Comparison of ENCODE assay signal across 8 cellular contexts in the genomic region with DNA sequence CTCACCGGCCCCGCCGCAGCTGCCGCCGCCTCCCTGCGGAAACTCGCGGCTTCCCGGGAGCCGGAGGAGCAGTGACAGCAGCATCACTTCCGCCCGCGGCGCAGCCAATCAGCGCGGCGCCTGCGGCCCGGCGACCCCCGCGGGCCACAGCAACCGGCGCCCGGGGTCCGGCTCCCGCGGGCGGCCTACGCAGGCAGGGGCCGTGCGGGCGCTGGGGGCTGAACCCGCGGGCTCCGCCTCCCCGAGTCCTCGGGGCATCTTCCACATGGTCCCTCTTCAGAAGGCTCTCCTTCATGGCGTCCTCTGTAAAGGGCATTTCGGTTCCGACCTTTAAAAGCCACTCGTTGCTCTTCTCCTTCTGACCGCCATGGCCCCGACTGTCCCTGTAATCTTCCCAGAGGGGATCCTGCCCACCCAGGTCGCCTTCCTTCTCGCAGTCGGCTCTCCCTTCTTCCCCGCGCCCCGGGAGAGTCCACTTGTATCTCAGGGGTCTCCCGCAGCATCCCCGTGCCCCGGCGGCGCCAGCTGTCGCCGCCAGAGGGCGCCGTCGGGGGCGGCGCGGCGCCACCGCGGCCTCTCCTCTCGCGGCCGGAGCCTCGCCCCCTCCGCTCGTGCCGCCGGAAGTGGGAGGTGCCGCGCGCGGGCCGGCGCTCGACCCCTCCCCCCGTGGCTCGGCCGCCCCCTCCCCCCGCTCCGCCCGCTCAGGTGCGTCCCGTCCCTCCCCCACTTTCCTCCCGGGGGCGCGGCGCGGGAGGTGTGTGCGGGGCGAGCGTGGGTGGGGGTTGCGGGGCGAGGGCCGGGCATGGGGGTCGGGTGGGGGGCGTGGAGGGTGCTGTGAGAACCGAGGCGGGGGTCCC. TPM values are rescaled to one million over a fixed set of nuclear protein-coding genes. Genes with fewer than 3 reads are reported as not detected.
DNase-seq lines count a peak whose midpoint lies in the region; ATAC-seq, FAIRE-seq and TF ChIP-seq lines count a peak whose summit lies in the region.

A gene with protein sequence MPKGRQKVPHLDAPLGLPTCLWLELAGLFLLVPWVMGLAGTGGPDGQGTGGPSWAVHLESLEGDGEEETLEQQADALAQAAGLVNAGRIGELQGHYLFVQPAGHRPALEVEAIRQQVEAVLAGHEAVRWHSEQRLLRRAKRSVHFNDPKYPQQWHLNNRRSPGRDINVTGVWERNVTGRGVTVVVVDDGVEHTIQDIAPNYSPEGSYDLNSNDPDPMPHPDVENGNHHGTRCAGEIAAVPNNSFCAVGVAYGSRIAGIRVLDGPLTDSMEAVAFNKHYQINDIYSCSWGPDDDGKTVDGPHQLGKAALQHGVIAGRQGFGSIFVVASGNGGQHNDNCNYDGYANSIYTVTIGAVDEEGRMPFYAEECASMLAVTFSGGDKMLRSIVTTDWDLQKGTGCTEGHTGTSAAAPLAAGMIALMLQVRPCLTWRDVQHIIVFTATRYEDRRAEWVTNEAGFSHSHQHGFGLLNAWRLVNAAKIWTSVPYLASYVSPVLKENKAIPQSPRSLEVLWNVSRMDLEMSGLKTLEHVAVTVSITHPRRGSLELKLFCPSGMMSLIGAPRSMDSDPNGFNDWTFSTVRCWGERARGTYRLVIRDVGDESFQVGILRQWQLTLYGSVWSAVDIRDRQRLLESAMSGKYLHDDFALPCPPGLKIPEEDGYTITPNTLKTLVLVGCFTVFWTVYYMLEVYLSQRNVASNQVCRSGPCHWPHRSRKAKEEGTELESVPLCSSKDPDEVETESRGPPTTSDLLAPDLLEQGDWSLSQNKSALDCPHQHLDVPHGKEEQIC (minus strand): TSS at position 52 of the 857 bp plus-strand sequence. CDS start 2,229 bp downstream, outside the sequence.
A gene (plus strand): TSS at position 650 of the 857 bp plus-strand sequence. CDS start 1,602 bp downstream, outside the sequence.

- POLR2A ChIA-PET in activated CD4-positive, alpha-beta T cell treated with anti-CD3 and anti-CD28 coated beads, Interleukin-2, amount 10 ng/mL, durations not matched to agents 7 days and 5 days (lab: Charles Lee) = interaction anchor here (0.9 kb wide), 1 partner anchor 88 kb away, joined by 5 read pairs; no protein-coding TSS in a partner anchor
- POLR2A ChIA-PET in HepG2 (lab: Yijun Ruan, JAX) = interaction anchor here (1.5 to 1.6 kb wide), 2 partner anchors 67 to 87 kb away, joined by 4 to 8 read pairs; no protein-coding TSS in a partner anchor

- peaks cover 10% of the 10 kb centered on the region for H3K79me2 ChIP-seq in HepG2 (ENCODE audit: insufficient read depth, low read length)

- H3K4me2 ChIP-seq in HepG2 (ENCODE audit: low read depth, low read length) = peak within 1 kb of the TSS; percentile 99

- no TSS peak for BruUV-seq in HepG2 (replicated peaks; lab: Mats Ljungman, UMichigan)

- FAIRE-seq in HepG2 (lab: Jason Lieb, UNC) = no peak

- in situ Hi-C loops in HepG2 (cut with HindIII; ENCODE audit: extremely low pct_ligation_motif_present, low pct_unique_long_range_greater_than_20kb) = loop anchor here (5.0 kb wide), 2 partner anchors 85 to 360 kb away; a partner anchor contains a TSS

- DNase-seq in AG09309 (ENCODE audit: low read depth) (no peak), NCI-H446 treated with DMSO at 0.1 percent for 48 hours (lab: John Stamatoyannopoulos, UW) (peak; percentile 52), HepG2 (ENCODE audit: low spot score) (peak; percentile 53)
- DNase-seq in activated CD4-positive, alpha-beta T cell treated with anti-CD3 and anti-CD28 coated beads, Interleukin-2, amount 10 ng/mL, durations not matched to agents 7 days and 5 days = peak; percentile 71
- peak; percentile 76 for DNase-seq in stimulated activated CD4-positive, alpha-beta T cell treated with anti-CD3 and anti-CD28 coated beads, Interleukin-4, amount 100 ng/mL, for 1 hour

- peak within 1 kb of the TSS; percentile 98 for H3K4me3 ChIP-seq in AG09309 (ENCODE audit: control insufficient read depth, low read depth, low read length)
- peak within 1 kb of the TSS; percentile 77 to 99 (median 99) for H3K4me3 ChIP-seq in HepG2 (replicated peaks in 1 of 3; ENCODE audit: insufficient read depth in 1 of 3, low read depth in 2 of 3, low read length in 3 of 3)

- WGBS in HepG2 (ENCODE audit: low lambda C conversion rate) = 2% methylated on average over 30 of the region's 104 CpGs

- peak within 1 kb of the TSS; percentile 95 for H2AFZ ChIP-seq in HepG2 (ENCODE audit: low read length)

- H3K9ac ChIP-seq in HepG2 (ENCODE audit: insufficient read depth, low read depth, low read length) = peak within 1 kb of the TSS; percentile 80

- H3K36me3 Mint-ChIP-seq in activated CD4-positive, alpha-beta T cell treated with anti-CD3 and anti-CD28 coated beads, Interleukin-2, amount 10 ng/mL, durations not matched to agents 7 days and 5 days (ENCODE audit: low read depth) = peaks cover 41% of the 10 kb centered on the region
- H3K36me3 Mint-ChIP-seq in dendritic cell treated with granulocyte-macrophage colony-stimulating factor and Interleukin-4, amounts not matched to agents 40 ng/mL and 50 ng/mL, for 4 days (ENCODE audit: low read depth) = peaks cover 64% of the 10 kb centered on the region

- no peaks in the 10 kb centered on the region for H3K9me3 ChIP-seq in HepG2 (ENCODE audit: low read length)

- peak within 1 kb of the TSS; percentile 57 for H3K27ac ChIP-seq in HepG2 (ENCODE audit: extremely low read length, insufficient read depth, low read length)

- no peaks in the 10 kb centered on the region for H4K20me1 ChIP-seq in HepG2 (ENCODE audit: insufficient read depth, low read length)

- H3K9me3 Mint-ChIP-seq in activated CD4-positive, alpha-beta T cell treated with anti-CD3 and anti-CD28 coated beads, Interleukin-2, amount 10 ng/mL, durations not matched to agents 7 days and 5 days = no peaks in the 10 kb centered on the region
- H3K9me3 Mint-ChIP-seq in dendritic cell treated with granulocyte-macrophage colony-stimulating factor and Interleukin-4, amounts not matched to agents 40 ng/mL and 50 ng/mL, for 4 days = no peaks in the 10 kb centered on the region

- H3K4me3 Mint-ChIP-seq in activated CD4-positive, alpha-beta T cell treated with anti-CD3 and anti-CD28 coated beads, Interleukin-2, amount 10 ng/mL, durations not matched to agents 7 days and 5 days = peak within 1 kb of the TSS; percentile 98
- H3K4me3 Mint-ChIP-seq in dendritic cell treated with granulocyte-macrophage colony-stimulating factor and Interleukin-4, amounts not matched to agents 40 ng/mL and 50 ng/mL, for 4 days = peak within 1 kb of the TSS; percentile 94

- peak; percentile 65 for TF ChIP-seq CTCF in AG09309 (IDR thresholded peaks at IDR 0.05; ENCODE audit: control insufficient read depth, insufficient read depth, low read depth, low read length, missing control alignments)
- TF ChIP-seq CTCF in HepG2 (CRISPR knock-in tag; IDR thresholded peaks at IDR 0.05) = peak; percentile 74

- H3K27me3 Mint-ChIP-seq in activated CD4-positive, alpha-beta T cell treated with anti-CD3 and anti-CD28 coated beads, Interleukin-2, amount 10 ng/mL, durations not matched to agents 7 days and 5 days = no peaks in the 10 kb centered on the region
- H3K27me3 Mint-ChIP-seq in dendritic cell treated with granulocyte-macrophage colony-stimulating factor and Interleukin-4, amounts not matched to agents 40 ng/mL and 50 ng/mL, for 4 days = no peaks in the 10 kb centered on the region

- no peak for TF ChIP-seq EP300 in HepG2 (IDR thresholded peaks at IDR 0.05; ENCODE audit: low read depth in 2 of 2, low read length in 2 of 2)
- no peak; the same call in 1 of the 2 replicates for TF ChIP-seq EP300 in HepG2 (CRISPR knock-in tag; IDR thresholded peaks at IDR 0.05; ENCODE audit: borderline replicate concordance)

- peak; percentile 83 for TF ChIP-seq RAD21 in HepG2 (CRISPR knock-in tag; IDR thresholded peaks at IDR 0.05)

- peak within 1 kb of the TSS; percentile 100 for H3K27ac Mint-ChIP-seq in activated CD4-positive, alpha-beta T cell treated with anti-CD3 and anti-CD28 coated beads, Interleukin-2, amount 10 ng/mL, durations not matched to agents 7 days and 5 days
- H3K27ac Mint-ChIP-seq in dendritic cell treated with granulocyte-macrophage colony-stimulating factor and Interleukin-4, amounts not matched to agents 40 ng/mL and 50 ng/mL, for 4 days = peak within 1 kb of the TSS; percentile 96

- H3K27me3 ChIP-seq in HepG2 (ENCODE audit: control insufficient read depth in 1 of 2, insufficient read depth in 2 of 2, low read length in 2 of 2) = no peaks in the 10 kb centered on the region

- peaks cover 3 to 6% of the 10 kb centered on the region in 2 experiments; a peak in 2 of 5 replicates for H3K36me3 ChIP-seq in HepG2 (replicated peaks in 1 of 2; ENCODE audit: control insufficient read depth in 1 of 2, insufficient read depth in 2 of 2, low read length in 2 of 2)

- intact Hi-C loops in dendritic cell treated with granulocyte-macrophage colony-stimulating factor and Interleukin-4, amounts not matched to agents 40 ng/mL and 50 ng/mL, for 4 days (cut with micrococcal nuclease) = loop anchor here (5.0 kb wide), 2 partner anchors 85 to 445 kb away; a partner anchor contains a TSS
- intact Hi-C loops in HepG2 (cut with micrococcal nuclease; ENCODE audit: unreplicated experiment) = loop anchor here (2.0 to 5.0 kb wide), 2 partner anchors 85 to 180 kb away; a partner anchor contains a TSS

- peak in 1 of 2 experiments; percentile 46; a peak in 1 of 4 replicates for TF ChIP-seq POLR2A in HepG2 (IDR thresholded peaks at IDR 0.05; ENCODE audit: insufficient read depth in 1 of 2, low read depth in 2 of 2, low read length in 2 of 2)

- CTCF ChIA-PET in activated CD4-positive, alpha-beta T cell treated with anti-CD3 and anti-CD28 coated beads, Interleukin-2, amount 10 ng/mL, durations not matched to agents 7 days and 5 days (lab: Charles Lee) = interaction anchor here (0.8 to 2.3 kb wide), 11 partner anchors 7 to 155 kb away, joined by 3 to 11 read pairs (median 3); no protein-coding TSS in a partner anchor
- CTCF ChIA-PET in HepG2 (lab: Yijun Ruan, JAX; ENCODE audit: low intra/inter-chr PET ratio, low total read pairs) = interaction anchor here (1.1 to 2.3 kb wide), 2 partner anchors 51 to 84 kb away, joined by 7 to 11 read pairs; a partner anchor contains a TSS

- H3K4me1 Mint-ChIP-seq in activated CD4-positive, alpha-beta T cell treated with anti-CD3 and anti-CD28 coated beads, Interleukin-2, amount 10 ng/mL, durations not matched to agents 7 days and 5 days = peaks cover 45% of the 10 kb centered on the region
- H3K4me1 Mint-ChIP-seq in dendritic cell treated with granulocyte-macrophage colony-stimulating factor and Interleukin-4, amounts not matched to agents 40 ng/mL and 50 ng/mL, for 4 days (ENCODE audit: low read depth) = peaks cover 40% of the 10 kb centered on the region

- peaks cover 27% of the 10 kb centered on the region for H3K4me1 ChIP-seq in HepG2 (ENCODE audit: insufficient read depth, low read length)

- ATAC-seq in GM18870 (IDR thresholded peaks at IDR 0.05; ENCODE audit: unreplicated experiment) = peak; percentile 38
- peak; percentile 68 for ATAC-seq in HG03135 (IDR thresholded peaks at IDR 0.05; ENCODE audit: unreplicated experiment)
- peak; percentile 89 for ATAC-seq in HepG2

RNA-seq across cellular contexts. Expression of the first gene that starts in this region (rescaled TPM):
- total RNA-seq in activated CD4-positive, alpha-beta T cell treated with anti-CD3 and anti-CD28 coated beads, Interleukin-2, amount 10 ng/mL, durations not matched to agents 7 days and 5 days = 100 to 1,000 TPM; 187 to 224 TPM
- 6.8 and 13.8 TPM in 2 replicates for total RNA-seq in HepG2 (2016; rRNA removed; fragmentation: Illumina TruSeq; extraction: Trizol)
- 7.8 and 8.9 TPM in 2 replicates for total RNA-seq in HepG2 (2016; cell fraction: cytosol; rRNA removed; fragmentation: Illumina TruSeq; extraction: Trizol; ENCODE audit: low read depth)
- 8.1 and 12.0 TPM in 2 replicates for total RNA-seq in HepG2 (2016; cell fraction: insoluble cytoplasmic fraction; rRNA removed; fragmentation: Illumina TruSeq; extraction: Trizol)
- 6.1 and 6.3 TPM in 2 replicates for total RNA-seq in HepG2 (2016; cell fraction: membrane; rRNA removed; fragmentation: Illumina TruSeq; extraction: Trizol)
- 16.5 and 17.3 TPM in 2 replicates for total RNA-seq in HepG2 (2016; cell fraction: nucleus; rRNA removed; fragmentation: Illumina TruSeq; extraction: Trizol)
- 13.4 and 14.4 TPM in 2 replicates for polyA plus RNA-seq in HepG2 (2011; rRNA removed)
- polyA plus RNA-seq in HepG2 (2011; cell fraction: cytosol; rRNA removed) = 6.8 and 10.0 TPM in 2 replicates
- 63.6 and 86.3 TPM in 2 replicates for polyA plus RNA-seq in HepG2 (2011; cell fraction: nucleus; rRNA removed)
- polyA plus RNA-seq in HepG2 (2012) = 4.8 and 7.7 TPM in 2 replicates
- 1.6 and 1.8 TPM in 2 replicates for polyA plus RNA-seq in HepG2 (2016; cell fraction: cytosol; fragmentation: Illumina TruSeq; extraction: Trizol; ENCODE audit: low read depth)
- polyA plus RNA-seq in HepG2 (2016; cell fraction: insoluble cytoplasmic fraction; fragmentation: Illumina TruSeq; extraction: Trizol; ENCODE audit: low read depth) = 7.1 and 8.6 TPM in 2 replicates
- polyA plus RNA-seq in HepG2 (2016; cell fraction: membrane; fragmentation: Illumina TruSeq; extraction: Trizol; ENCODE audit: low read depth) = 3.0 and 4.2 TPM in 2 replicates
- polyA plus RNA-seq in HepG2 (2016; cell fraction: nucleus; fragmentation: Illumina TruSeq; extraction: Trizol; ENCODE audit: insufficient read depth, low read depth) = 59.8 and 63.8 TPM in 2 replicates
- polyA minus RNA-seq in HepG2 (2011; rRNA and poly(A)+ RNA removed; ENCODE audit: low replicate concordance) = 16.5 and 37.7 TPM in 2 replicates
- polyA minus RNA-seq in HepG2 (2011; cell fraction: cytosol; rRNA and poly(A)+ RNA removed) = 3.3 and 6.0 TPM in 2 replicates
- 13.0 and 13.4 TPM in 2 replicates for polyA minus RNA-seq in HepG2 (2011; cell fraction: nucleus; rRNA and poly(A)+ RNA removed)

RNA-seq across cellular contexts. Expression of the second gene that starts in this region (rescaled TPM):
- 10 to 100 TPM; 22.2 to 23.8 TPM for total RNA-seq in activated CD4-positive, alpha-beta T cell treated with anti-CD3 and anti-CD28 coated beads, Interleukin-2, amount 10 ng/mL, durations not matched to agents 7 days and 5 days
- total RNA-seq in HepG2 (2016; rRNA removed; fragmentation: Illumina TruSeq; extraction: Trizol) = 10.7 and 12.4 TPM in 2 replicates
- total RNA-seq in HepG2 (2016; cell fraction: cytosol; rRNA removed; fragmentation: Illumina TruSeq; extraction: Trizol; ENCODE audit: low read depth) = 4.7 and 5.5 TPM in 2 replicates
- total RNA-seq in HepG2 (2016; cell fraction: insoluble cytoplasmic fraction; rRNA removed; fragmentation: Illumina TruSeq; extraction: Trizol) = 10.0 and 10.5 TPM in 2 replicates
- 8.0 and 9.2 TPM in 2 replicates for total RNA-seq in HepG2 (2016; cell fraction: membrane; rRNA removed; fragmentation: Illumina TruSeq; extraction: Trizol)
- 11.2 and 11.4 TPM in 2 replicates for total RNA-seq in HepG2 (2016; cell fraction: nucleus; rRNA removed; fragmentation: Illumina TruSeq; extraction: Trizol)
- 12.6 and 12.8 TPM in 2 replicates for polyA plus RNA-seq in HepG2 (2011; rRNA removed)
- polyA plus RNA-seq in HepG2 (2011; cell fraction: cytosol; rRNA removed) = 5.0 and 8.9 TPM in 2 replicates
- 20.8 and 21.2 TPM in 2 replicates for polyA plus RNA-seq in HepG2 (2011; cell fraction: nucleus; rRNA removed)
- polyA plus RNA-seq in HepG2 (2012) = 9.1 and 10.6 TPM in 2 replicates
- polyA plus RNA-seq in HepG2 (2016; cell fraction: cytosol; fragmentation: Illumina TruSeq; extraction: Trizol; ENCODE audit: low read depth) = 2.7 and 3.1 TPM in 2 replicates
- 10.6 and 13.7 TPM in 2 replicates for polyA plus RNA-seq in HepG2 (2016; cell fraction: insoluble cytoplasmic fraction; fragmentation: Illumina TruSeq; extraction: Trizol; ENCODE audit: low read depth)
- polyA plus RNA-seq in HepG2 (2016; cell fraction: membrane; fragmentation: Illumina TruSeq; extraction: Trizol; ENCODE audit: low read depth) = 4.7 and 5.8 TPM in 2 replicates
- polyA plus RNA-seq in HepG2 (2016; cell fraction: nucleus; fragmentation: Illumina TruSeq; extraction: Trizol; ENCODE audit: insufficient read depth, low read depth) = 26.2 and 27.4 TPM in 2 replicates
- polyA minus RNA-seq in HepG2 (2011; rRNA and poly(A)+ RNA removed; ENCODE audit: low replicate concordance) = 20.7 and 43.7 TPM in 2 replicates
- 10.5 and 12.9 TPM in 2 replicates for polyA minus RNA-seq in HepG2 (2011; cell fraction: cytosol; rRNA and poly(A)+ RNA removed)
- 18.7 and 20.5 TPM in 2 replicates for polyA minus RNA-seq in HepG2 (2011; cell fraction: nucleus; rRNA and poly(A)+ RNA removed)

Comparison
In these comparisons a context has a peak if more than half of its experiments do, and no peak if none do; other contexts are left out.
1. RNA of the first gene that starts in this region (total RNA-seq): 187 to 224 TPM in activated CD4-positive, alpha-beta T cell treated with anti-CD3 and anti-CD28 coated beads, Interleukin-2, amount 10 ng/mL, durations not matched to agents 7 days and 5 days; 6.1 to 17.3 TPM in HepG2; every median in the first group is over 10 times any median in the second.
2. ATAC-seq: peak in every context shown above with its lines; median percentile 89 in HepG2; 68 in HG03135; 38 in GM18870.